20 cellular contexts compared by ENCODE assay signal in the genomic region with DNA sequence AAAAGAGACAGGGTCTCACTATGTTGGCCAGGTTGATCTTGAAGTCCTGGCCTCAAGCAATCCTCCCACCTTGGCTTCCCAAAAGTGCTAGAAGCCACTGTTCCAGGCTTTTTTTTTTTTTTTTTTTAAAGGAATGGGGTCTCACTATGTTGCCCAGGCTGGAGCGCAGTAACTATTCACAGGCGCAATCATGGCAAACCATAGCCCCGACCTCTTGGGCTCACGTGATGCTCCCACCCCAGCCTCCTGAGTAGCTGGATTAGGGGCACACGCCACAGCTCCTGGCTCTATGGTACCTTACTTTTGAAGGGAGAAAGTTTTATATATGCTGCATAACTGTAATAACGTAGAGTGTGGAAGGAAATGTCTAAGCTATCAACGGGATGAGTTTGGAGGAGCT. TPM values are rescaled to one million over a fixed set of nuclear protein-coding genes. Genes with fewer than 3 reads are reported as not detected.
DNase-seq lines count a peak whose midpoint lies in the region; ATAC-seq, FAIRE-seq and TF ChIP-seq lines count a peak whose summit lies in the region.
"Had no signal": no experiment of that assay in that cellular context is flagged by ENCODE, and none has a peak within 500 bp of the region (broad histone marks: within the 10 kb centered on the region; RNA-seq: fewer than 3 reads in every experiment).

No MANE protein-coding gene starts in this region.

- 94 to 95% methylated on average over 7 of the region's 7 CpGs for WGBS in sigmoid colon, 2 donors

- TF ChIP-seq CTCF in RWPE2 (IDR thresholded peaks at IDR 0.05; ENCODE audit: poor library complexity, severe bottlenecking) (no peak), sigmoid colon (IDR thresholded peaks at IDR 0.05) (no peak), kidney (IDR thresholded peaks at IDR 0.05; ENCODE audit: borderline replicate concordance, extremely low read depth, insufficient read depth) (no peak)

- ATAC-seq in RWPE2 (ENCODE audit: low read depth): no peak
- no peak for ATAC-seq in memory B cell (ENCODE audit: low read depth)
- no peak for ATAC-seq in HG02678 (IDR thresholded peaks at IDR 0.05; ENCODE audit: unreplicated experiment)
- ATAC-seq: A549; CD8-positive, alpha-beta T cell had no signal

- peaks cover 43% of the 10 kb centered on the region for H3K36me3 ChIP-seq in RWPE2 (ENCODE audit: low read depth)
- peaks cover 25 to 51% (median 38%) of the 10 kb centered on the region in 4 donors for H3K36me3 ChIP-seq in sigmoid colon
- H3K36me3 ChIP-seq in kidney (ENCODE audit: control insufficient read depth in 1 of 2, insufficient read depth in 2 of 2, low read length in 2 of 2): peaks cover 33 to 41% of the 10 kb centered on the region in 2 donors

- H3K4me1 ChIP-seq in RWPE2 (ENCODE audit: insufficient read depth, poor library complexity, severe bottlenecking) (peaks cover 5% of the 10 kb centered on the region), sigmoid colon (peaks cover 0 to 19% (median 14%) of the 10 kb centered on the region in 4 donors), kidney (ENCODE audit: control insufficient read depth in 1 of 2, insufficient read depth in 1 of 2, low read depth in 1 of 2, low read length in 2 of 2) (peaks cover 0 to 6% of the 10 kb centered on the region in 2 donors)

- H3K27ac Mint-ChIP-seq in memory B cell: peak overlapping the region; percentile 14
- H3K27ac Mint-ChIP-seq: CD8-positive, alpha-beta T cell had no signal

- H3K9me3 Mint-ChIP-seq in memory B cell: no peaks in the 10 kb centered on the region
- H3K9me3 Mint-ChIP-seq: CD8-positive, alpha-beta T cell; H9 had no signal

- H3K27ac ChIP-seq in RWPE2 (ENCODE audit: poor library complexity, severe bottlenecking) (no peak overlapping the region), sigmoid colon (no peak overlapping the region), kidney (ENCODE audit: low read depth in 2 of 2, low read length in 2 of 2) (no peak overlapping the region)
- H3K27ac ChIP-seq: 22Rv1; A549; BLaER1 treated with 17β-estradiol and CSF1 and Interleukin-3, amounts not matched to agents 10 nM and 100 nM had no signal

- peaks cover 15% of the 10 kb centered on the region for H3K36me3 Mint-ChIP-seq in memory B cell

- H3K9me3 ChIP-seq in RWPE2 (ENCODE audit: severe bottlenecking) (no peaks in the 10 kb centered on the region), sigmoid colon (no peaks in the 10 kb centered on the region), kidney (ENCODE audit: control insufficient read depth in 1 of 2, low read length in 2 of 2) (no peaks in the 10 kb centered on the region)
- H3K9me3 ChIP-seq: A549; BLaER1 treated with 17β-estradiol and CSF1 and Interleukin-3, amounts not matched to agents 10 nM and 100 nM had no signal

- H3K9ac ChIP-seq in kidney (ENCODE audit: low read length in 2 of 2): no peak overlapping the region
- H3K9ac ChIP-seq: BLaER1 treated with 17β-estradiol and CSF1 and Interleukin-3, amounts not matched to agents 10 nM and 100 nM had no signal

- H3K27me3 ChIP-seq in RWPE2 (ENCODE audit: insufficient read depth, poor library complexity, severe bottlenecking): no peaks in the 10 kb centered on the region
- H3K27me3 ChIP-seq in sigmoid colon: no peaks in the 10 kb centered on the region
- H3K27me3 ChIP-seq: BLaER1 treated with 17β-estradiol and CSF1 and Interleukin-3, amounts not matched to agents 10 nM and 100 nM had no signal

- no peak overlapping the region for H3K4me3 ChIP-seq in RWPE2 (ENCODE audit: severe bottlenecking)
- H3K4me3 ChIP-seq in sigmoid colon: no peak overlapping the region
- H3K4me3 ChIP-seq in kidney (ENCODE audit: low read length in 2 of 2): no peak overlapping the region
- H3K4me3 ChIP-seq: A549; BLaER1 treated with 17β-estradiol and CSF1 and Interleukin-3, amounts not matched to agents 10 nM and 100 nM had no signal

- TF ChIP-seq POLR2A in sigmoid colon (IDR thresholded peaks at IDR 0.05): no peak

- DNase-seq in activated effector memory CD4-positive, alpha-beta T cell treated with anti-CD3 and anti-CD28 coated beads, Interleukin-2, amount 50 U/mL, for 16 hours: peak; percentile 24
- no peak for DNase-seq in activated effector memory CD4-positive, alpha-beta T cell treated with Interleukin-2 at 50 U/mL for 16 hours
- peak; percentile 14 for DNase-seq in RWPE2 (ENCODE audit: low spot score)
- no peak for DNase-seq in memory B cell (ENCODE audit: low spot score in 2 of 2)
- DNase-seq in sigmoid colon: peak; percentile 32
- no peak for DNase-seq in kidney
- no peak for DNase-seq in stimulated activated naive CD4-positive, alpha-beta T cell treated with Interleukin-2 at 50 U/mL for 16 hours (lab: John Stamatoyannopoulos, UW)
- DNase-seq: AML-193; Calu3; CD8-positive, alpha-beta T cell; DND-41; EL; H9 had no signal

- FAIRE-seq in kidney (lab: Jason Lieb, UNC): no peak
- FAIRE-seq: A549, GM12891, GM19239, H1 had no signal

- peaks cover 14% of the 10 kb centered on the region for H3K4me1 Mint-ChIP-seq in memory B cell

- no peak for TF ChIP-seq EP300 in sigmoid colon (IDR thresholded peaks at IDR 0.05)

- H3K4me3 Mint-ChIP-seq in memory B cell: no peak overlapping the region
- H3K4me3 Mint-ChIP-seq: CD8-positive, alpha-beta T cell; H9 had no signal

- intact Hi-C loops in sigmoid colon (cut with DNase I) (no loop called here), kidney (cut with DNase I) (no loop called here)

- no peaks in the 10 kb centered on the region for H3K27me3 Mint-ChIP-seq in memory B cell

RNA-seq across cellular contexts. Expression of a gene that starts 5.7 kb away (rescaled TPM):
- total RNA-seq in sigmoid colon: 10 to 100 TPM in 3 of 4 donors, 1 to 10 TPM in 1; 8.7 to 23.8 (median 15.7) TPM
- polyA plus RNA-seq in sigmoid colon: 10 to 100 TPM in 1 of 3 donors, 1 to 10 TPM in 2; 6.6 to 47.2 (median 8.1) TPM
- total RNA-seq in kidney: 38.6 TPM
- polyA plus RNA-seq in kidney (ENCODE audit: insufficient read depth, low read depth, low replicate concordance): 23.8 TPM

RNA-seq across cellular contexts. Expression of a gene that starts 36.4 kb away (rescaled TPM):
- total RNA-seq in sigmoid colon (100 to 1,000 TPM; 109 to 228 (median 141) TPM), kidney (92.0 TPM)
- polyA plus RNA-seq in sigmoid colon (100 to 1,000 TPM; 173 to 398 (median 274) TPM), kidney (ENCODE audit: insufficient read depth, low read depth, low replicate concordance) (313 TPM)

RNA-seq across cellular contexts. Expression of a gene that starts 37.0 kb away (rescaled TPM):
- total RNA-seq in sigmoid colon (10 to 100 TPM in 3 of 4 donors, 1 to 10 TPM in 1; 7.1 to 26.6 (median 14.1) TPM), kidney (7.2 TPM)
- polyA plus RNA-seq in sigmoid colon (1 to 10 TPM in 2 of 3 donors, not detected in 1; 3.6 to 7.4 TPM), kidney (ENCODE audit: insufficient read depth, low read depth, low replicate concordance) (8.2 TPM)
- total RNA-seq: CD8-positive, alpha-beta T cell had no signal

Comparison
In these comparisons a context has a peak if more than half of its experiments do, and no peak if none do; other contexts are left out.
1. DNase-seq: peak in activated effector memory CD4-positive, alpha-beta T cell treated with anti-CD3 and anti-CD28 coated beads, Interleukin-2, amount 50 U/mL, for 16 hours (single experiment), RWPE2 (single experiment) and sigmoid colon (single experiment); none in activated effector memory CD4-positive, alpha-beta T cell treated with Interleukin-2 at 50 U/mL for 16 hours (single experiment), memory B cell (0 of 2), kidney (single experiment) and stimulated activated naive CD4-positive, alpha-beta T cell treated with Interleukin-2 at 50 U/mL for 16 hours (single experiment).